In the genomic region with DNA sequence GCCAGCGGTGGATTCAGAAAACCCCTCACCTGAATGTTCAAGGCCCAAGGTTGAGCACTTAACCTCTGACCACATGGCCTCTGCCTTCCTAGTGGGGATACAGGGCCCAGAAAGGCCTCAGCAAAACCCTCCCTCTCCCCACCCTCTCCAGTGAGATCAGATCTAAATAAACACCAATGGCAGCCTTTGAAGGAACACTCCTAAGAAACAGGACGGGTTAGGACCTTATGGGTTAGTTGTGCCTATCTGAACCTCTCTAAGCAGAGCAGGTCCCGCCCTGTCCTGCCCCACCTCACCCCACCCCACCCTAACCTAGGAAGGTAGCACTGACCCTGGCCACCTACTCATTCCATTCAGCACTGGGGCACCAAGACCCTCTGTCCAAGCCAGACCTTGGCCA, we compare ENCODE assay signal across 28 cellular contexts. TPM values are rescaled to one million over a fixed set of nuclear protein-coding genes. Genes with fewer than 3 reads are reported as not detected.
DNase-seq lines count a peak whose midpoint lies in the region; ATAC-seq, FAIRE-seq and TF ChIP-seq lines count a peak whose summit lies in the region.
"Had no signal": no experiment of that assay in that cellular context is flagged by ENCODE, and none has a peak within 500 bp of the region (broad histone marks: within the 10 kb centered on the region; RNA-seq: fewer than 3 reads in every experiment).

No MANE protein-coding gene starts in this region.

- WGBS in A549 (ENCODE audit: missing lambda C conversion rate) = 95% methylated on average over 3 of the region's 3 CpGs
- 80 to 89% methylated on average over 3 of the region's 3 CpGs for WGBS in esophagus, 2 donors
- WGBS in sigmoid colon, 2 donors = 75 to 88% methylated on average over 3 of the region's 3 CpGs

- no peak for FAIRE-seq in A549 (lab: Jason Lieb, UNC)
- FAIRE-seq: GM12892, GM19239, H54, HepG2 had no signal

- CTCF ChIA-PET in A549 (lab: Yijun Ruan, JAX) = no interaction called here
- CTCF ChIA-PET in Panc1 (lab: Charles Lee) = no interaction called here

- POLR2A ChIA-PET in A549 (lab: Yijun Ruan, JAX) = no interaction called here
- POLR2A ChIA-PET in Panc1 (lab: Charles Lee) = no interaction called here

- no peak for ATAC-seq in A549
- no peak for ATAC-seq in Panc1
- peak; percentile 23 for ATAC-seq in mucosa of descending colon
- no peak for ATAC-seq in GM18498 (IDR thresholded peaks at IDR 0.05; ENCODE audit: unreplicated experiment)
- no peak for ATAC-seq in left lobe of liver
- ATAC-seq: HepG2 had no signal

- H3K4me2 ChIP-seq in A549 = no peak overlapping the region

- H3K27ac ChIP-seq in A549 (peak overlapping the region; percentile 24 to 61; a peak in 2 of 6 replicates), Panc1 (ENCODE audit: low read length) (peak overlapping the region; percentile 25; the same call in 1 of the 2 replicates), esophagus (ENCODE audit: low read depth in 2 of 2, low read length in 1 of 2) (peak overlapping the region; percentile 38 to 79), sigmoid colon (no peak overlapping the region)
- H3K27ac ChIP-seq: SK-N-MC had no signal

- no TSS peak for BruUV-seq in Panc1 (replicated peaks; lab: Mats Ljungman, UMichigan)

- no peaks in the 10 kb centered on the region for H3K9me3 ChIP-seq in A549
- no peaks in the 10 kb centered on the region for H3K9me3 ChIP-seq in Panc1 (ENCODE audit: control insufficient read depth, insufficient read depth, low read depth, low read length)
- no peaks in the 10 kb centered on the region for H3K9me3 ChIP-seq in esophagus (ENCODE audit: control insufficient read depth in 2 of 2, insufficient read depth in 1 of 2, low read depth in 1 of 2, low read length in 1 of 2)
- no peaks in the 10 kb centered on the region for H3K9me3 ChIP-seq in mucosa of descending colon
- no peaks in the 10 kb centered on the region for H3K9me3 ChIP-seq in sigmoid colon

- no peak for TF ChIP-seq POLR2A in A549 (IDR thresholded peaks at IDR 0.05; ENCODE audit: low read length)
- TF ChIP-seq POLR2A in sigmoid colon (IDR thresholded peaks at IDR 0.05) = no peak

- TF ChIP-seq CTCF in A549 (IDR thresholded peaks at IDR 0.05) = no peak
- no peak for TF ChIP-seq CTCF in Panc1 (IDR thresholded peaks at IDR 0.05)
- TF ChIP-seq CTCF in mucosa of descending colon (IDR thresholded peaks at IDR 0.05) = no peak
- TF ChIP-seq CTCF in sigmoid colon (IDR thresholded peaks at IDR 0.05) = no peak

- no peaks in the 10 kb centered on the region for H3K36me3 ChIP-seq in Panc1 (ENCODE audit: control insufficient read depth, insufficient read depth, low read length)
- H3K36me3 ChIP-seq in esophagus (ENCODE audit: control insufficient read depth in 2 of 2, insufficient read depth in 2 of 2, low read length in 1 of 2) = no peaks in the 10 kb centered on the region
- no peaks in the 10 kb centered on the region for H3K36me3 ChIP-seq in mucosa of descending colon (ENCODE audit: low read depth)
- no peaks in the 10 kb centered on the region for H3K36me3 ChIP-seq in sigmoid colon

- H3K4me1 ChIP-seq in A549 = peaks cover 5% of the 10 kb centered on the region; the same call in 2 of the 3 replicates
- peaks cover 2% of the 10 kb centered on the region; the same call in 1 of the 2 replicates for H3K4me1 ChIP-seq in Panc1 (ENCODE audit: control insufficient read depth, insufficient read depth, low read length)
- H3K4me1 ChIP-seq in esophagus (ENCODE audit: control insufficient read depth in 2 of 2, insufficient read depth in 2 of 2, low read length in 1 of 2) = peaks cover 0 to 5% of the 10 kb centered on the region in 2 donors
- H3K4me1 ChIP-seq in mucosa of descending colon (ENCODE audit: low read depth) = no peaks in the 10 kb centered on the region
- no peaks in the 10 kb centered on the region for H3K4me1 ChIP-seq in sigmoid colon

- H3K27me3 ChIP-seq in Panc1 (ENCODE audit: control insufficient read depth, insufficient read depth, low read length) = no peaks in the 10 kb centered on the region
- no peaks in the 10 kb centered on the region for H3K27me3 ChIP-seq in esophagus (ENCODE audit: control insufficient read depth in 1 of 2, insufficient read depth in 2 of 2, low read length in 2 of 2)
- peaks cover 0 to 8% (median 3%) of the 10 kb centered on the region in 3 donors for H3K27me3 ChIP-seq in sigmoid colon

- no peak for DNase-seq in A549 (ENCODE audit: low read depth in 1 of 2, low spot score in 1 of 2)
- DNase-seq in Panc1 (ENCODE audit: low read depth, low spot score) = no peak
- no peak for DNase-seq in mucosa of descending colon
- no peak for DNase-seq in cortex of kidney (lab: John Stamatoyannopoulos, UW)
- no peak for DNase-seq in sigmoid colon
- DNase-seq in left lobe of liver (ENCODE audit: low spot score) = no peak
- DNase-seq: 8988T; CD4-positive, CD25-positive, alpha-beta regulatory T cell; DMS153; DND-41; Kasumi-1; NCI-H1092 treated with DMSO at 0.1 percent for 48 hours; NCI-H1436; NCI-H187; NCI-H2081 treated with DMSO at 0.1 percent for 48 hours; NCI-H446; NCI-H524 treated with DMSO at 0.1 percent for 48 hours; NCI-H774; SHP77 treated with DMSO at 0.1 percent for 48 hours had no signal

- intact Hi-C loops in Panc1 (cut with micrococcal nuclease; ENCODE audit: unreplicated experiment) = no loop called here
- intact Hi-C loops in mucosa of descending colon (cut with DNase I, micrococcal nuclease) = no loop called here
- intact Hi-C loops in sigmoid colon (cut with DNase I) = no loop called here

- in situ Hi-C loops in Panc1 (cut with HindIII; ENCODE audit: low pct_unique_long_range_greater_than_20kb, low sequenced_read_pairs) = no loop called here

- TF ChIP-seq EP300 in A549 (IDR thresholded peaks at IDR 0.05) (no peak), sigmoid colon (IDR thresholded peaks at IDR 0.05) (no peak)

- no peak for TF ChIP-seq RAD21 in A549 (conservative IDR thresholded peaks at IDR 0.05 in 1 of 2, IDR thresholded peaks at IDR 0.05 in 1 of 2)

- H3K4me3 ChIP-seq in A549 (no peak overlapping the region), Panc1 (ENCODE audit: low read depth in 2 of 2, low read length in 2 of 2) (no peak overlapping the region), esophagus (ENCODE audit: low read depth in 1 of 2, low read length in 2 of 2) (no peak overlapping the region), mucosa of descending colon (no peak overlapping the region), sigmoid colon (no peak overlapping the region)
- H3K4me3 ChIP-seq: SK-N-MC had no signal

TF ChIP-seq in A549, 52 proteins besides CTCF, POLR2A, EP300 and RAD21:
- TF ChIP-seq FOSB (CRISPR knock-in tag; IDR thresholded peaks at IDR 0.05) (no peak), EHF (CRISPR knock-in tag; IDR thresholded peaks at IDR 0.05) (no peak), JUNB (IDR thresholded peaks at IDR 0.05) (no peak), RNF2 (IDR thresholded peaks at IDR 0.05; ENCODE audit: borderline replicate concordance, low read depth) (no peak), RFX5 (IDR thresholded peaks at IDR 0.05) (no peak), GATA3 (IDR thresholded peaks at IDR 0.05; ENCODE audit: borderline replicate concordance) (no peak), FOXS1 (CRISPR knock-in tag; IDR thresholded peaks at IDR 0.05) (no peak)
- TF ChIP-seq, protein P1, sequence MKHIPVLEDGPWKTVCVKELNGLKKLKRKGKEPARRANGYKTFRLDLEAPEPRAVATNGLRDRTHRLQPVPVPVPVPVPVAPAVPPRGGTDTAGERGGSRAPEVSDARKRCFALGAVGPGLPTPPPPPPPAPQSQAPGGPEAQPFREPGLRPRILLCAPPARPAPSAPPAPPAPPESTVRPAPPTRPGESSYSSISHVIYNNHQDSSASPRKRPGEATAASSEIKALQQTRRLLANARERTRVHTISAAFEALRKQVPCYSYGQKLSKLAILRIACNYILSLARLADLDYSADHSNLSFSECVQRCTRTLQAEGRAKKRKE (CRISPR knock-in tag; IDR thresholded peaks at IDR 0.05; ENCODE audit: low read depth) = no peak
- TF ChIP-seq, protein P2, sequence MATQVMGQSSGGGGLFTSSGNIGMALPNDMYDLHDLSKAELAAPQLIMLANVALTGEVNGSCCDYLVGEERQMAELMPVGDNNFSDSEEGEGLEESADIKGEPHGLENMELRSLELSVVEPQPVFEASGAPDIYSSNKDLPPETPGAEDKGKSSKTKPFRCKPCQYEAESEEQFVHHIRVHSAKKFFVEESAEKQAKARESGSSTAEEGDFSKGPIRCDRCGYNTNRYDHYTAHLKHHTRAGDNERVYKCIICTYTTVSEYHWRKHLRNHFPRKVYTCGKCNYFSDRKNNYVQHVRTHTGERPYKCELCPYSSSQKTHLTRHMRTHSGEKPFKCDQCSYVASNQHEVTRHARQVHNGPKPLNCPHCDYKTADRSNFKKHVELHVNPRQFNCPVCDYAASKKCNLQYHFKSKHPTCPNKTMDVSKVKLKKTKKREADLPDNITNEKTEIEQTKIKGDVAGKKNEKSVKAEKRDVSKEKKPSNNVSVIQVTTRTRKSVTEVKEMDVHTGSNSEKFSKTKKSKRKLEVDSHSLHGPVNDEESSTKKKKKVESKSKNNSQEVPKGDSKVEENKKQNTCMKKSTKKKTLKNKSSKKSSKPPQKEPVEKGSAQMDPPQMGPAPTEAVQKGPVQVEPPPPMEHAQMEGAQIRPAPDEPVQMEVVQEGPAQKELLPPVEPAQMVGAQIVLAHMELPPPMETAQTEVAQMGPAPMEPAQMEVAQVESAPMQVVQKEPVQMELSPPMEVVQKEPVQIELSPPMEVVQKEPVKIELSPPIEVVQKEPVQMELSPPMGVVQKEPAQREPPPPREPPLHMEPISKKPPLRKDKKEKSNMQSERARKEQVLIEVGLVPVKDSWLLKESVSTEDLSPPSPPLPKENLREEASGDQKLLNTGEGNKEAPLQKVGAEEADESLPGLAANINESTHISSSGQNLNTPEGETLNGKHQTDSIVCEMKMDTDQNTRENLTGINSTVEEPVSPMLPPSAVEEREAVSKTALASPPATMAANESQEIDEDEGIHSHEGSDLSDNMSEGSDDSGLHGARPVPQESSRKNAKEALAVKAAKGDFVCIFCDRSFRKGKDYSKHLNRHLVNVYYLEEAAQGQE (IDR thresholded peaks at IDR 0.05) = no peak
- TF ChIP-seq, protein P3, sequence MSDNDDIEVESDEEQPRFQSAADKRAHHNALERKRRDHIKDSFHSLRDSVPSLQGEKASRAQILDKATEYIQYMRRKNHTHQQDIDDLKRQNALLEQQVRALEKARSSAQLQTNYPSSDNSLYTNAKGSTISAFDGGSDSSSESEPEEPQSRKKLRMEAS (IDR thresholded peaks at IDR 0.05) = no peak
TF ChIP-seq in A549: peak in this region for 0.

RNA-seq across cellular contexts. Expression of a gene that starts 7.9 kb away (rescaled TPM):
- 1.6 and 2.5 TPM in 2 replicates for polyA plus RNA-seq in A549 (2011; rRNA removed)
- polyA plus RNA-seq in A549 (2012; cell fraction: cytosol; rRNA removed) = 1.2 and 1.4 TPM in 2 replicates
- polyA plus RNA-seq in A549 (2012; cell fraction: nucleus; rRNA removed) = 1.2 and 1.8 TPM in 2 replicates
- 0.58 to 0.71 TPM (median 0.59 TPM) in 3 replicates for polyA plus RNA-seq in A549 (2017; fragmentation: RNase III; extraction: RNeasy Plus Mini Kit Qiagen cat#74134 plus additional on column Dnase treatment)
- 0.68 and 1.2 TPM in 2 replicates for polyA minus RNA-seq in A549 (2011; rRNA and poly(A)+ RNA removed)
- 16.7 TPM for total RNA-seq in Panc1 (2021; ENCODE audit: unreplicated experiment)
- 23.1 TPM for polyA plus RNA-seq in Panc1 (2012; ENCODE audit: insufficient read length)
- polyA plus RNA-seq in esophagus = 100 to 1,000 TPM in 1 of 2 donors, 10 to 100 TPM in 1; 59.0 to 115 TPM
- under 1 TPM in 1 of 3 donors, not detected in 2; 0.65 TPM for total RNA-seq in mucosa of descending colon
- total RNA-seq in sigmoid colon = not detected
- polyA plus RNA-seq in sigmoid colon = under 1 TPM in 2 of 3 donors, not detected in 1; 0.23 to 0.63 TPM
- 0.40 TPM for total RNA-seq in left lobe of liver
- total RNA-seq: CD4-positive, CD25-positive, alpha-beta regulatory T cell; HepG2; M059J had no signal
- polyA plus RNA-seq: BJ; CD4-positive, CD25-positive, alpha-beta regulatory T cell; HepG2 had no signal

Comparison
In these comparisons a context has a peak if more than half of its experiments do, and no peak if none do; other contexts are left out.
1. H3K27ac ChIP-seq: peak in A549 (2 of 2), Panc1 (single experiment) and esophagus (2 of 2); none in sigmoid colon (0 of 4).
2. RNA of a gene that starts 7.9 kb away (total RNA-seq): 16.7 TPM in Panc1 (single experiment); 0.40 TPM in left lobe of liver (single experiment), 0.65 TPM in mucosa of descending colon and not detected in sigmoid colon; every median in the first group is over 10 times any median in the second.